ENCODE assay signal across 1 cellular context in genomic region chr2:108585446-108585845, GRCh38.
TF ChIP-seq lines count a peak whose summit lies in the region.

No MANE protein-coding gene starts in this region.

TF ChIP-seq in HepG2, 621 proteins besides CTCF, POLR2A, EP300 and RAD21 (continued from another document):
- TF ChIP-seq ZBTB40 (IDR thresholded peaks at IDR 0.05) (no peak), ZBTB40 (CRISPR knock-in tag; IDR thresholded peaks at IDR 0.05) (no peak), ZNF354B (CRISPR knock-in tag; IDR thresholded peaks at IDR 0.05) (no peak), ZNF274 (CRISPR knock-in tag; IDR thresholded peaks at IDR 0.05) (no peak), HOMEZ (CRISPR knock-in tag; IDR thresholded peaks at IDR 0.05; ENCODE audit: low read depth) (no peak), ZNF253 (CRISPR knock-in tag; IDR thresholded peaks at IDR 0.05; ENCODE audit: borderline replicate concordance) (no peak), KLF11 (CRISPR knock-in tag; IDR thresholded peaks at IDR 0.05) (no peak), KMT2A (CRISPR knock-in tag; IDR thresholded peaks at IDR 0.05) (no peak), ZNF431 (CRISPR knock-in tag; IDR thresholded peaks at IDR 0.05; ENCODE audit: borderline replicate concordance, low read depth) (no peak), ZNF563 (CRISPR knock-in tag; IDR thresholded peaks at IDR 0.05) (no peak), CREM (IDR thresholded peaks at IDR 0.05) (no peak), CREM (CRISPR knock-in tag; IDR thresholded peaks at IDR 0.05) (no peak), FOXP1 (IDR thresholded peaks at IDR 0.05) (no peak), FOXP1 (CRISPR knock-in tag; IDR thresholded peaks at IDR 0.05) (no peak), IKZF4 (CRISPR knock-in tag; IDR thresholded peaks at IDR 0.05; ENCODE audit: borderline replicate concordance, low read depth, not compliant biosample characterization) (no peak)
